Comparison of ENCODE assay signal across 1 cellular context in the genomic region with DNA sequence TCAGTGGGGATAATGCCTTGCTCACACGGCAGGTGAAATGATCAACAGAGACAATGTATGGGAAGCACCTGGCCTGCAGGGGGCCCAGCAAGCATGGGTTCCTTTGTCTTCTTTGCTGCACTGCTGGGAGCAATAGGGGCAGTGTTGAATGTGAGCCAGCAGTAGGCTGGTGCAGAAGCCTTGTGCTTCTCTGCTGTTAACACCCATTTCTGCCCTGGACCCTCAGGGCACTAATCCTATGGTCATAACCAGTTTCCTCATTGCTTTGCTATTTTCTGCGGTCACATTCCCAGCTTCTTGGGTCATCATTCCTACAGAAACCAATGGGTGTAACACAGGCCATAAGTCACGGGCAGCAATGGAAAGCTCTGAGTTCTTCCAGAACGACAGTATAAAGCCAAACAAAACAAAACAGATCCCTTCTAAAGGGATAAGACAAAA.
TF ChIP-seq lines count a peak whose summit lies in the region.

No MANE protein-coding gene starts in this region.

TF ChIP-seq in liver, 16 proteins besides CTCF, POLR2A, EP300 and RAD21 (continued from another document):
- TF ChIP-seq, protein P1, sequence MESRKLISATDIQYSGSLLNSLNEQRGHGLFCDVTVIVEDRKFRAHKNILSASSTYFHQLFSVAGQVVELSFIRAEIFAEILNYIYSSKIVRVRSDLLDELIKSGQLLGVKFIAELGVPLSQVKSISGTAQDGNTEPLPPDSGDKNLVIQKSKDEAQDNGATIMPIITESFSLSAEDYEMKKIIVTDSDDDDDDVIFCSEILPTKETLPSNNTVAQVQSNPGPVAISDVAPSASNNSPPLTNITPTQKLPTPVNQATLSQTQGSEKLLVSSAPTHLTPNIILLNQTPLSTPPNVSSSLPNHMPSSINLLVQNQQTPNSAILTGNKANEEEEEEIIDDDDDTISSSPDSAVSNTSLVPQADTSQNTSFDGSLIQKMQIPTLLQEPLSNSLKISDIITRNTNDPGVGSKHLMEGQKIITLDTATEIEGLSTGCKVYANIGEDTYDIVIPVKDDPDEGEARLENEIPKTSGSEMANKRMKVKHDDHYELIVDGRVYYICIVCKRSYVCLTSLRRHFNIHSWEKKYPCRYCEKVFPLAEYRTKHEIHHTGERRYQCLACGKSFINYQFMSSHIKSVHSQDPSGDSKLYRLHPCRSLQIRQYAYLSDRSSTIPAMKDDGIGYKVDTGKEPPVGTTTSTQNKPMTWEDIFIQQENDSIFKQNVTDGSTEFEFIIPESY (IDR thresholded peaks at IDR 0.05), result no peak
